ENCODE assay signal across 1 cellular context in genomic region chr22:46117206-46118199, GRCh38.
A peak's percentile ranks its signal among the peaks of the same experiment; 100 is the strongest.
TF ChIP-seq lines count a peak whose summit lies in the region.

No MANE protein-coding gene starts in this region.

TF ChIP-seq in HepG2, 621 proteins besides CTCF, POLR2A, EP300 and RAD21:
- TF ChIP-seq ZMYM3 (CRISPR knock-in tag; IDR thresholded peaks at IDR 0.05) (peak; percentile 28; the same call in 1 of the 2 replicates), ZNF543 (CRISPR knock-in tag; IDR thresholded peaks at IDR 0.05) (0 out of 2 replicates have a peak, but pooled peaks have one; percentile 7), ATF1 (CRISPR knock-in tag; IDR thresholded peaks at IDR 0.05) (no peak), ZNF329 (CRISPR knock-in tag; IDR thresholded peaks at IDR 0.05; ENCODE audit: low read depth) (peak; percentile 96), MXD4 (CRISPR knock-in tag; IDR thresholded peaks at IDR 0.05) (no peak), CBX2 (IDR thresholded peaks at IDR 0.05; ENCODE audit: low read depth, low read length) (no peak), CBX2 (CRISPR knock-in tag; IDR thresholded peaks at IDR 0.05; ENCODE audit: low read depth) (no peak), HNRNPL (IDR thresholded peaks at IDR 0.05; ENCODE audit: low read depth, low read length) (no peak), ZNF768 (CRISPR knock-in tag; IDR thresholded peaks at IDR 0.05) (peak; percentile 98), SMAD1 (CRISPR knock-in tag; IDR thresholded peaks at IDR 0.05; ENCODE audit: borderline replicate concordance, low read depth) (no peak)
TF ChIP-seq in HepG2: peak in this region for 4.
